Comparison of ENCODE assay signal across 8 cellular contexts in genomic region chr2:46615555-46616487, GRCh38. TPM values are rescaled to one million over a fixed set of nuclear protein-coding genes. Genes with fewer than 3 reads are reported as not detected.
A peak's percentile ranks its signal among the peaks of the same experiment; 100 is the strongest.
DNase-seq lines count a peak whose midpoint lies in the region; ATAC-seq and TF ChIP-seq lines count a peak whose summit lies in the region.

No MANE protein-coding gene starts in this region.

- H3K9me2 ChIP-seq in MM.1S (replicated peaks; ENCODE audit: insufficient read depth, low read length), result no peaks in the 10 kb centered on the region

- H3K9me3 Mint-ChIP-seq in natural killer cell, result no peaks in the 10 kb centered on the region

- H3K4me3 Mint-ChIP-seq in natural killer cell, result peak overlapping the region; percentile 97

- peaks cover 38 to 40% of the 10 kb centered on the region in 2 donors for H3K4me1 Mint-ChIP-seq in natural killer cell

- H3K4me2 ChIP-seq in MM.1S (ENCODE audit: low read depth, low read length), result peak overlapping the region; percentile 92

- H3K36me3 ChIP-seq in MM.1S (replicated peaks; ENCODE audit: insufficient read depth, low read length), result peaks cover 1% of the 10 kb centered on the region

- TF ChIP-seq CTCF in MM.1S (IDR thresholded peaks at IDR 0.05; ENCODE audit: low read length) (no peak), fibroblast of mammary gland (conservative IDR thresholded peaks at IDR 0.05; ENCODE audit: control insufficient read depth, insufficient read depth, low read depth, low read length) (peak; percentile 11), natural killer cell (IDR thresholded peaks at IDR 0.05) (peak; percentile 31)

- peak; percentile 70 for DNase-seq in NCI-H1105 treated with DMSO at 0.1 percent for 48 hours (lab: John Stamatoyannopoulos, UW)
- DNase-seq in NCI-H1105 (lab: John Stamatoyannopoulos, UW), result no peak
- peak; percentile 8 for DNase-seq in MM.1S
- peak; percentile 8 for DNase-seq in activated T-cell treated with anti-CD3 and anti-CD28 coated beads for 48 hours (ENCODE audit: low read depth)
- no peak for DNase-seq in fibroblast of mammary gland (ENCODE audit: low read depth)
- no peak for DNase-seq in natural killer cell
- DNase-seq in GOT3 (lab: John Stamatoyannopoulos, UW), result no peak

- peaks cover 25% of the 10 kb centered on the region for H3K4me1 ChIP-seq in MM.1S (ENCODE audit: low read length)

- no peaks in the 10 kb centered on the region for H3K27me3 Mint-ChIP-seq in natural killer cell (ENCODE audit: low read depth in 2 of 2)

- no peaks in the 10 kb centered on the region for H3K9me3 ChIP-seq in MM.1S (replicated peaks; ENCODE audit: insufficient read depth, low read length)

- peak overlapping the region; percentile 88 to 95 for H3K27ac Mint-ChIP-seq in natural killer cell

- H3K4me3 ChIP-seq in MM.1S (ENCODE audit: low read length) (peak overlapping the region; percentile 96), fibroblast of mammary gland (ENCODE audit: control insufficient read depth, low read depth, low read length) (peak overlapping the region; percentile 97)

- peaks cover 15% of the 10 kb centered on the region for H3F3A ChIP-seq in MM.1S (ENCODE audit: insufficient read depth, low read length)

- H2AFZ ChIP-seq in MM.1S (ENCODE audit: low read length), result peak overlapping the region; percentile 98

- ATAC-seq in natural killer cell, result no peak
- ATAC-seq in GM18519 (IDR thresholded peaks at IDR 0.05; ENCODE audit: low FRiP score, unreplicated experiment), result no peak

- peak overlapping the region; percentile 84 for H3K27ac ChIP-seq in MM.1S (ENCODE audit: low read length)

- no peaks in the 10 kb centered on the region for H4K20me1 ChIP-seq in MM.1S (ENCODE audit: insufficient read depth, low read length)

- peaks cover 37% of the 10 kb centered on the region for H3K79me2 ChIP-seq in MM.1S (ENCODE audit: low read length)

- peaks cover 4% of the 10 kb centered on the region for H3K36me3 Mint-ChIP-seq in natural killer cell

- peak overlapping the region; percentile 90 for H3K9ac ChIP-seq in MM.1S (ENCODE audit: low read length)

- no peaks in the 10 kb centered on the region for H3K27me3 ChIP-seq in MM.1S (replicated peaks; ENCODE audit: insufficient read depth, low read length)

- intact Hi-C loops in natural killer cell (cut with micrococcal nuclease), result no loop called here

RNA-seq across cellular contexts. Expression of gene PIGF, which starts 1.0 kb away (rescaled TPM):
- total RNA-seq in natural killer cell, result 10 to 100 TPM; 12.3 to 25.4 (median 16.0) TPM

RNA-seq across cellular contexts. Expression of gene CRIPT, which starts 1.2 kb away (rescaled TPM):
- total RNA-seq in natural killer cell, result 10 to 100 TPM; 27.3 to 34.3 (median 30.3) TPM

Comparison
In these comparisons a context has a peak if more than half of its experiments do, and no peak if none do; other contexts are left out.
1. DNase-seq: peak in NCI-H1105 treated with DMSO at 0.1 percent for 48 hours (single experiment), MM.1S (single experiment) and activated T-cell treated with anti-CD3 and anti-CD28 coated beads for 48 hours (single experiment); none in NCI-H1105 (single experiment), fibroblast of mammary gland (single experiment), natural killer cell (single experiment) and GOT3 (single experiment).